21 cellular contexts compared by ENCODE assay signal in the genomic region with DNA sequence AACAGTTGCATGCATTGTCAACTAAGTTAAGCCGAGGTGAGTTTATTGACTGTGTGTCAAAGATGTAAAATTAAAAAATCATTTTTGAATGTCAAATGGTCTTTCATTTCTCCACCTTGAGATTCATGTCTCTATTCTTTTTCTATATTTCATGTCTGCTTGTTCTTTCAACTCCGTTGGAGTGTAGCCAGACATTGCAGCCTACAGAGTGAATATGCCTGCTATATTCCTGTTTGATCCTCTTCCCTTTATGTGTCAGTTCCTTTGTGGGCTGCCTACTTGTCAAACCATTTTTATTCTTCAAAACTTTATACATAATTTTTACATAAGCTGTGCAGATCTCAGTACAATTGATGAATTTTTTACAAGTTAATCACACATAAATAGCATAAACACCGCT.
A peak's percentile ranks its signal among the peaks of the same experiment; 100 is the strongest.
DNase-seq lines count a peak whose midpoint lies in the region; ATAC-seq, FAIRE-seq and TF ChIP-seq lines count a peak whose summit lies in the region.
"Had no signal": no experiment of that assay in that cellular context is flagged by ENCODE, and none has a peak within 500 bp of the region (broad histone marks: within the 10 kb centered on the region; RNA-seq: fewer than 3 reads in every experiment).

No MANE protein-coding gene starts in this region.

- no peaks in the 10 kb centered on the region for H3K9me3 ChIP-seq in heart left ventricle
- H3K9me3 ChIP-seq: A549, BE2C had no signal

- H3K36me3 ChIP-seq in heart left ventricle: no peaks in the 10 kb centered on the region
- H3K36me3 ChIP-seq: BE2C had no signal

- intact Hi-C loops in heart left ventricle (cut with DNase I): no loop called here

- DNase-seq in NCI-H748 (lab: John Stamatoyannopoulos, UW; ENCODE audit: unreplicated experiment) (peak; percentile 68), NCI-H748 treated with DMSO at 0.1 percent for 48 hours (lab: John Stamatoyannopoulos, UW) (no peak), NCI-H1092 (lab: John Stamatoyannopoulos, UW) (peak; percentile 2), NCI-H1105 treated with DMSO at 0.1 percent for 48 hours (lab: John Stamatoyannopoulos, UW) (peak; percentile 34), inferior parietal cortex (ENCODE audit: extremely low spot score) (peak; percentile 3), frontal cortex (ENCODE audit: low spot score in 2 of 2) (no peak), heart left ventricle (no peak), NCI-H1417 treated with DMSO at 0.1 percent for 48 hours (lab: John Stamatoyannopoulos, UW) (no peak)
- DNase-seq: BE2C; CD4-positive, alpha-beta memory T cell; DMS153; DMS79 treated with DMSO at 0.1 percent for 48 hours; EL; GDM1; GOT3; H9 had no signal

- FAIRE-seq in frontal cortex (lab: Jason Lieb, UNC): no peak
- FAIRE-seq: A549, D721Med, GM12892, GM19239 had no signal

- no peak for ATAC-seq in heart left ventricle
- ATAC-seq: A549 had no signal

- no peaks in the 10 kb centered on the region for H3K27me3 ChIP-seq in heart left ventricle
- H3K27me3 ChIP-seq: BE2C had no signal

- no peak for TF ChIP-seq POLR2A in heart left ventricle (IDR thresholded peaks at IDR 0.05)

- 82 to 86% (median 83%) methylated on average over 3 of the region's 3 CpGs for WGBS in heart left ventricle, 4 donors

- TF ChIP-seq CTCF in heart left ventricle (IDR thresholded peaks at IDR 0.05): no peak

- no peaks in the 10 kb centered on the region for H3K4me1 ChIP-seq in heart left ventricle
- H3K4me1 ChIP-seq: A549, BE2C had no signal

- no peak overlapping the region for H3K27ac ChIP-seq in heart left ventricle
- H3K27ac ChIP-seq: A549, C4-2B had no signal

- H3K4me3 ChIP-seq in heart left ventricle: no peak overlapping the region
- H3K4me3 ChIP-seq: A549 had no signal

Comparison
In these comparisons a context has a peak if more than half of its experiments do, and no peak if none do; other contexts are left out.
1. DNase-seq: peak in NCI-H748 (single experiment), NCI-H1092 (single experiment), NCI-H1105 treated with DMSO at 0.1 percent for 48 hours (single experiment) and inferior parietal cortex (single experiment); none in NCI-H748 treated with DMSO at 0.1 percent for 48 hours (single experiment), frontal cortex (0 of 2), heart left ventricle (0 of 5) and NCI-H1417 treated with DMSO at 0.1 percent for 48 hours (single experiment).